Comparison of ENCODE assay signal across 16 cellular contexts in genomic region chr1:178536329-178536728, GRCh38. TPM values are rescaled to one million over a fixed set of nuclear protein-coding genes. Genes with fewer than 3 reads are reported as not detected.
DNase-seq lines count a peak whose midpoint lies in the region; ATAC-seq and TF ChIP-seq lines count a peak whose summit lies in the region.
"Had no signal": no experiment of that assay in that cellular context is flagged by ENCODE, and none has a peak within 500 bp of the region (broad histone marks: within the 10 kb centered on the region; RNA-seq: fewer than 3 reads in every experiment).

No MANE protein-coding gene starts in this region.

- no peaks in the 10 kb centered on the region for H3K36me3 ChIP-seq in skeletal muscle satellite cell (ENCODE audit: insufficient read depth, low read length)
- H3K36me3 ChIP-seq: left lung had no signal

- no peak overlapping the region for H3K27ac Mint-ChIP-seq in activated naive CD4-positive, alpha-beta T cell treated with anti-CD3 and anti-CD28 coated beads, Interleukin-2, amount 10 ng/mL, durations not matched to agents 7 days and 5 days
- H3K27ac Mint-ChIP-seq: activated naive CD4-positive, alpha-beta T cell treated with anti-CD3 and anti-CD28 coated beads for 36 hours had no signal

- H3K27me3 ChIP-seq in skeletal muscle satellite cell (ENCODE audit: control insufficient read depth, insufficient read depth, low read length): no peaks in the 10 kb centered on the region
- H3K27me3 ChIP-seq: left lung had no signal

- peaks cover 49% of the 10 kb centered on the region for H3K4me1 ChIP-seq in skeletal muscle satellite cell (ENCODE audit: control insufficient read depth, insufficient read depth, low read length)

- no peaks in the 10 kb centered on the region for H3K27me3 Mint-ChIP-seq in activated naive CD4-positive, alpha-beta T cell treated with anti-CD3 and anti-CD28 coated beads, Interleukin-2, amount 10 ng/mL, durations not matched to agents 7 days and 5 days

- H3K9me3 ChIP-seq in skeletal muscle satellite cell (replicated peaks; ENCODE audit: low read length): no peaks in the 10 kb centered on the region
- H3K9me3 ChIP-seq: left lung had no signal

- H3K27ac ChIP-seq in RWPE1: peak overlapping the region; percentile 67

- peak; percentile 23 for ATAC-seq in left ventricle myocardium superior

- DNase-seq in G401 (ENCODE audit: low spot score) (peak; percentile 29), RWPE1 (ENCODE audit: low spot score) (no peak), left ventricle myocardium superior (no peak), KG1 (lab: John Stamatoyannopoulos, UW) (no peak), NCI-H2171 (lab: John Stamatoyannopoulos, UW) (no peak)
- DNase-seq in activated naive CD4-positive, alpha-beta T cell treated with anti-CD3 and anti-CD28 coated beads, Interleukin-2, amount 10 ng/mL, durations not matched to agents 7 days and 5 days: no peak
- DNase-seq: activated CD4-positive, alpha-beta T cell treated with anti-CD3 and anti-CD28 coated beads for 48 hours; activated naive CD4-positive, alpha-beta T cell treated with anti-CD3 and anti-CD28 coated beads for 36 hours; GDM1; left lung; NCI-H1436; stimulated activated CD4-positive, alpha-beta T cell treated with anti-CD3 and anti-CD28 coated beads, Interleukin-4, amount 100 ng/mL, for 24 hours; SW 1271 had no signal

- H3K9ac ChIP-seq in skeletal muscle satellite cell (ENCODE audit: low read depth, low read length): no peak overlapping the region

- in situ Hi-C loops in G401 (cut with HindIII; ENCODE audit: low sequenced_read_pairs): no loop called here

- POLR2A ChIA-PET in RWPE1 (lab: Yijun Ruan, JAX; ENCODE audit: low non-redundant PET): no interaction called here

- intact Hi-C loops in left ventricle myocardium superior (cut with micrococcal nuclease): loop anchor here (10.0 kb wide), 1 partner anchor 468 kb away; no protein-coding TSS in a partner anchor

- no peak for TF ChIP-seq CTCF in RWPE1 (conservative IDR thresholded peaks at IDR 0.05; ENCODE audit: low read depth)

- no peak overlapping the region for H3K4me3 ChIP-seq in skeletal muscle satellite cell (ENCODE audit: low read length)
- H3K4me3 ChIP-seq: left lung had no signal

- no peaks in the 10 kb centered on the region for H3K36me3 Mint-ChIP-seq in activated naive CD4-positive, alpha-beta T cell treated with anti-CD3 and anti-CD28 coated beads, Interleukin-2, amount 10 ng/mL, durations not matched to agents 7 days and 5 days

- H3K9me3 Mint-ChIP-seq in activated naive CD4-positive, alpha-beta T cell treated with anti-CD3 and anti-CD28 coated beads, Interleukin-2, amount 10 ng/mL, durations not matched to agents 7 days and 5 days: no peaks in the 10 kb centered on the region
- H3K9me3 Mint-ChIP-seq: activated naive CD4-positive, alpha-beta T cell treated with anti-CD3 and anti-CD28 coated beads for 36 hours had no signal

- H3K4me1 Mint-ChIP-seq in activated naive CD4-positive, alpha-beta T cell treated with anti-CD3 and anti-CD28 coated beads, Interleukin-2, amount 10 ng/mL, durations not matched to agents 7 days and 5 days: peaks cover 3% of the 10 kb centered on the region

- no peak overlapping the region for H3K4me3 Mint-ChIP-seq in activated naive CD4-positive, alpha-beta T cell treated with anti-CD3 and anti-CD28 coated beads, Interleukin-2, amount 10 ng/mL, durations not matched to agents 7 days and 5 days
- H3K4me3 Mint-ChIP-seq: activated naive CD4-positive, alpha-beta T cell treated with anti-CD3 and anti-CD28 coated beads for 36 hours had no signal

- peak overlapping the region; percentile 26 for H3K4me2 ChIP-seq in skeletal muscle satellite cell (ENCODE audit: low read length)

- CTCF ChIA-PET in RWPE1 (lab: Yijun Ruan, JAX): interaction anchor here (0.6 to 1.3 kb wide), 2 partner anchors 237 to 466 kb away, joined by 3 to 5 read pairs; no protein-coding TSS in a partner anchor
- CTCF ChIA-PET in activated naive CD4-positive, alpha-beta T cell treated with anti-CD3 and anti-CD28 coated beads, Interleukin-2, amount 10 ng/mL, durations not matched to agents 7 days and 5 days (lab: Charles Lee): no interaction called here

RNA-seq across cellular contexts. Expression of gene TEX35, which starts 23.4 kb away (rescaled TPM):
- not detected in 2 replicates for total RNA-seq in G401 (2014; rRNA removed; shearing (Covaris generic))
- total RNA-seq in left ventricle myocardium superior: not detected
- not detected in 2 replicates for total RNA-seq in skeletal muscle satellite cell (2012; rRNA removed)
- total RNA-seq: activated naive CD4-positive, alpha-beta T cell treated with anti-CD3 and anti-CD28 coated beads for 36 hours; left lung; omental fat pad; sciatic nerve had no signal

RNA-seq across cellular contexts. Expression of gene CLEC20A, which starts 39.6 kb away (rescaled TPM):
- total RNA-seq in G401 (2014; rRNA removed; shearing (Covaris generic)): not detected in 2 replicates
- total RNA-seq in left ventricle myocardium superior: not detected
- not detected in 2 replicates for total RNA-seq in skeletal muscle satellite cell (2012; rRNA removed)
- total RNA-seq: activated naive CD4-positive, alpha-beta T cell treated with anti-CD3 and anti-CD28 coated beads for 36 hours; left lung; omental fat pad had no signal
